In genomic region chr21:17432732-17433057, GRCh38 we compare ENCODE assay signal across 6 cellular contexts.
"Had no signal": no experiment of that assay in that cellular context is flagged by ENCODE, and none has a peak within 500 bp of the region (broad histone marks: within the 10 kb centered on the region; RNA-seq: fewer than 3 reads in every experiment).

No MANE protein-coding gene starts in this region.

- H3K4me2 ChIP-seq: KMS-11 had no signal

- DNase-seq: IMR-90, KBM-7, KG1 had no signal

- FAIRE-seq: HTR-8/SVneo had no signal

- H3K27ac ChIP-seq: HL-60, KMS-11 had no signal

- H3K9ac ChIP-seq: KMS-11 had no signal
